Comparison of ENCODE assay signal across 2 cellular contexts in genomic region chr2:42050350-42051167, GRCh38.
TF ChIP-seq lines count a peak whose summit lies in the region.

No MANE protein-coding gene starts in this region.

TF ChIP-seq in SK-N-SH, 30 proteins besides CTCF, POLR2A, EP300 and RAD21 (continued from another document):
- TF ChIP-seq USF2 (IDR thresholded peaks at IDR 0.05; ENCODE audit: borderline replicate concordance, low read depth, low read length) = no peak
- TF ChIP-seq CHD2 (IDR thresholded peaks at IDR 0.05; ENCODE audit: low read length, partially characterized antibody) = no peak
- TF ChIP-seq ELF1 (IDR thresholded peaks at IDR 0.05) = no peak
- TF ChIP-seq SMC3 (IDR thresholded peaks at IDR 0.05; ENCODE audit: low read depth, low read length) = no peak
- TF ChIP-seq NRF1 (IDR thresholded peaks at IDR 0.05; ENCODE audit: low read depth, low read length) = no peak
- no peak for TF ChIP-seq REST (IDR thresholded peaks at IDR 0.05; ENCODE audit: low read depth, low read length)
- TF ChIP-seq SIN3A (IDR thresholded peaks at IDR 0.05; ENCODE audit: borderline replicate concordance, low read depth, low read length) = no peak
- no peak for TF ChIP-seq GATA2 (CRISPR knock-in tag; IDR thresholded peaks at IDR 0.05)
- no peak for TF ChIP-seq GABPA (IDR thresholded peaks at IDR 0.05; ENCODE audit: low read depth)
- TF ChIP-seq POLR2AphosphoS5 (IDR thresholded peaks at IDR 0.05; ENCODE audit: low read depth, low read length) = no peak
- TF ChIP-seq RCOR1 (IDR thresholded peaks at IDR 0.05; ENCODE audit: low read length) = no peak

TF ChIP-seq in SK-N-SH treated with all-trans-retinoic acid at 6 μM for 48 hours, 23 proteins besides CTCF, POLR2A, EP300 and RAD21 (continued from another document):
- TF ChIP-seq, protein P1, sequence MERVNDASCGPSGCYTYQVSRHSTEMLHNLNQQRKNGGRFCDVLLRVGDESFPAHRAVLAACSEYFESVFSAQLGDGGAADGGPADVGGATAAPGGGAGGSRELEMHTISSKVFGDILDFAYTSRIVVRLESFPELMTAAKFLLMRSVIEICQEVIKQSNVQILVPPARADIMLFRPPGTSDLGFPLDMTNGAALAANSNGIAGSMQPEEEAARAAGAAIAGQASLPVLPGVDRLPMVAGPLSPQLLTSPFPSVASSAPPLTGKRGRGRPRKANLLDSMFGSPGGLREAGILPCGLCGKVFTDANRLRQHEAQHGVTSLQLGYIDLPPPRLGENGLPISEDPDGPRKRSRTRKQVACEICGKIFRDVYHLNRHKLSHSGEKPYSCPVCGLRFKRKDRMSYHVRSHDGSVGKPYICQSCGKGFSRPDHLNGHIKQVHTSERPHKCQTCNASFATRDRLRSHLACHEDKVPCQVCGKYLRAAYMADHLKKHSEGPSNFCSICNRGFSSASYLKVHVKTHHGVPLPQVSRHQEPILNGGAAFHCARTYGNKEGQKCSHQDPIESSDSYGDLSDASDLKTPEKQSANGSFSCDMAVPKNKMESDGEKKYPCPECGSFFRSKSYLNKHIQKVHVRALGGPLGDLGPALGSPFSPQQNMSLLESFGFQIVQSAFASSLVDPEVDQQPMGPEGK (CRISPR knock-in tag; IDR thresholded peaks at IDR 0.05; ENCODE audit: borderline replicate concordance) = no peak
- TF ChIP-seq TCF4 (CRISPR knock-in tag; IDR thresholded peaks at IDR 0.05; ENCODE audit: borderline replicate concordance) (no peak), GLIS3 (CRISPR knock-in tag; IDR thresholded peaks at IDR 0.05) (no peak), ARNTL (CRISPR knock-in tag; IDR thresholded peaks at IDR 0.05; ENCODE audit: borderline replicate concordance, low read depth) (no peak)
